ENCODE assay signal across 8 cellular contexts in the genomic region with DNA sequence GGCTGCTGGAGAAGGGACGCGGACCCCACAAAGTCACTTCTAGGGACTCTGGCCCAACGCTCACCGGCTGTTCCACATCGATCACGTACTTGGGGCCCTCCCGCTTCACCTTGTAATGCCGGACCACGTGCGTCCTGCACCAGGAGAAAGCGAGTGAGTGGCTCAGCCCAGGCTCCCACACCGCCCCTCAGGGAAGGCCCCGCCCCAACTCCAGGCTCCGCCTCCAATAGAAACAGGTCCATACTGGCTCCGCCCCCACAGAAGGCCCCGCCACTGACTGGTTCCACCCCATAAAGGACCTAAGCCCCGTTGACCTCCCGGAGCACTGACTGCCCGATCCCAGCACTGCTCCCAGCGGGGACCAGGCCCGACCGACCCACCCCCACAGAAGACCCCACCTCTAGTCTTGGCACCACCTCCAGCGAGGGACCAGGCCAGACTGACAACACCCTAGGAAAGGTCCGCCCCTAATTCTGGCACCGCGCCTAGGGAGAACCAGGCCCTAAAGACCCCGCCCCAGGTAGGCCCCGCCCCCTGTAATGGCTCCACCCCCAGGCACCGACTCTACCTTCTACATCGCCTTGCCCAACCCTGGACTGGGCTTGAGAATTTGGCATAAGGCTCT. TPM values are rescaled to one million over a fixed set of nuclear protein-coding genes. Genes with fewer than 3 reads are reported as not detected.
DNase-seq lines count a peak whose midpoint lies in the region; ATAC-seq lines count a peak whose summit lies in the region.

No MANE protein-coding gene starts in this region.

- H3K36me3 Mint-ChIP-seq in CD4-positive, CD25-positive, alpha-beta regulatory T cell: no peaks in the 10 kb centered on the region

- DNase-seq in CD4-positive, CD25-positive, alpha-beta regulatory T cell: peak; percentile 38 to 56 (median 55)
- DNase-seq in MG63: peak; percentile 24
- DNase-seq in activated CD4-positive, alpha-beta T cell treated with anti-CD3 and anti-CD28 coated beads, Interleukin-2, amount 50 U/mL, for 24 hours (ENCODE audit: low read depth in 1 of 2, low spot score in 1 of 2): peak; percentile 21 to 71
- DNase-seq in effector CD4-positive, alpha-beta T cell: peak; percentile 52
- DNase-seq in stimulated activated CD8-positive, alpha-beta memory T cell treated with anti-CD3 and anti-CD28 coated beads, Interleukin-7, amount 100 ng/mL, for 48 hours (ENCODE audit: extremely low read depth in 1 of 2, low read depth in 1 of 2): peak; percentile 56 to 87
- no peak for DNase-seq in NCI-H526 treated with DMSO at 0.1 percent for 48 hours (lab: John Stamatoyannopoulos, UW)

- H3K27ac ChIP-seq in CD4-positive, CD25-positive, alpha-beta regulatory T cell (ENCODE audit: insufficient read depth, low read length, poor library complexity, severe bottlenecking): no peak overlapping the region
- H3K27ac ChIP-seq in muscle layer of duodenum (ENCODE audit: low read length): no peak overlapping the region

- H3K4me3 ChIP-seq in CD4-positive, CD25-positive, alpha-beta regulatory T cell (ENCODE audit: low read depth, low read length): peak overlapping the region; percentile 53
- no peak overlapping the region for H3K4me3 ChIP-seq in MG63
- H3K4me3 ChIP-seq in muscle layer of duodenum (ENCODE audit: low read depth in 1 of 2, low read length in 2 of 2): peak overlapping the region; percentile 24 to 53

- H3K4me1 ChIP-seq in CD4-positive, CD25-positive, alpha-beta regulatory T cell (ENCODE audit: control insufficient read depth, insufficient read depth, low read length, poor library complexity, severe bottlenecking): peaks cover 22% of the 10 kb centered on the region
- peaks cover 3 to 20% of the 10 kb centered on the region in 2 donors for H3K4me1 ChIP-seq in muscle layer of duodenum (ENCODE audit: control insufficient read depth in 1 of 2, insufficient read depth in 2 of 2, low read length in 2 of 2)

- peak overlapping the region in 2 of 3 donors; percentile 69 for H3K27ac Mint-ChIP-seq in CD4-positive, CD25-positive, alpha-beta regulatory T cell

- no peak for ATAC-seq in CD4-positive, CD25-positive, alpha-beta regulatory T cell (ENCODE audit: low read depth in 2 of 2)
- ATAC-seq in HG03139 (IDR thresholded peaks at IDR 0.05; ENCODE audit: unreplicated experiment): no peak

- H3K9me3 ChIP-seq in CD4-positive, CD25-positive, alpha-beta regulatory T cell (ENCODE audit: control insufficient read depth in 2 of 2, low read length in 2 of 2): no peaks in the 10 kb centered on the region
- H3K9me3 ChIP-seq in MG63 (no peaks in the 10 kb centered on the region), muscle layer of duodenum (ENCODE audit: control insufficient read depth in 1 of 2, low read length in 2 of 2) (no peaks in the 10 kb centered on the region)

- H3K27me3 Mint-ChIP-seq in CD4-positive, CD25-positive, alpha-beta regulatory T cell: peaks cover 14% of the 10 kb centered on the region

- H3K9me3 Mint-ChIP-seq in CD4-positive, CD25-positive, alpha-beta regulatory T cell: peaks cover 0 to 3% (median 0%) of the 10 kb centered on the region in 7 donors

- peaks cover 0 to 29% (median 16%) of the 10 kb centered on the region in 4 donors for H3K4me1 Mint-ChIP-seq in CD4-positive, CD25-positive, alpha-beta regulatory T cell

- H3K36me3 ChIP-seq in CD4-positive, CD25-positive, alpha-beta regulatory T cell (ENCODE audit: control insufficient read depth, insufficient read depth, low read length): no peaks in the 10 kb centered on the region
- H3K36me3 ChIP-seq in MG63 (no peaks in the 10 kb centered on the region), muscle layer of duodenum (ENCODE audit: control insufficient read depth in 1 of 2, insufficient read depth in 2 of 2, low read length in 2 of 2) (no peaks in the 10 kb centered on the region)

- H3K4me3 Mint-ChIP-seq in CD4-positive, CD25-positive, alpha-beta regulatory T cell: peak overlapping the region; percentile 74 to 90 (median 88)

- H3K27me3 ChIP-seq in CD4-positive, CD25-positive, alpha-beta regulatory T cell (ENCODE audit: control insufficient read depth, insufficient read depth, low read length): no peaks in the 10 kb centered on the region
- no peaks in the 10 kb centered on the region; the same call in 1 of the 2 replicates for H3K27me3 ChIP-seq in MG63
- H3K27me3 ChIP-seq in muscle layer of duodenum (ENCODE audit: low read depth, low read length): no peaks in the 10 kb centered on the region

RNA-seq across cellular contexts. Expression of gene STAP2, which starts 11.3 kb away (rescaled TPM):
- total RNA-seq in CD4-positive, CD25-positive, alpha-beta regulatory T cell: 2.2 TPM
- polyA plus RNA-seq in CD4-positive, CD25-positive, alpha-beta regulatory T cell: 1 to 10 TPM; 1.6 to 3.0 (median 2.4) TPM
- not detected in 2 replicates for total RNA-seq in MG63 (2014; rRNA removed; shearing (Covaris generic); ENCODE audit: low replicate concordance)

RNA-seq across cellular contexts. Expression of gene MPND, which starts 16.0 kb away (rescaled TPM):
- total RNA-seq in CD4-positive, CD25-positive, alpha-beta regulatory T cell: 12.2 TPM
- polyA plus RNA-seq in CD4-positive, CD25-positive, alpha-beta regulatory T cell: 1 to 10 TPM; 4.9 to 7.2 (median 5.7) TPM
- total RNA-seq in MG63 (2014; rRNA removed; shearing (Covaris generic); ENCODE audit: low replicate concordance): 0.52 and 4.4 TPM in 2 replicates

RNA-seq across cellular contexts. Expression of gene FSD1, which starts 23.0 kb away (rescaled TPM):
- 1.0 TPM for total RNA-seq in CD4-positive, CD25-positive, alpha-beta regulatory T cell
- 1 to 10 TPM in 1 of 4 donors, under 1 TPM in 1, not detected in 2; 0.76 to 1.6 TPM for polyA plus RNA-seq in CD4-positive, CD25-positive, alpha-beta regulatory T cell
- not detected in 2 replicates for total RNA-seq in MG63 (2014; rRNA removed; shearing (Covaris generic); ENCODE audit: low replicate concordance)

RNA-seq across cellular contexts. Expression of gene TMIGD2, which starts 25.2 kb away (rescaled TPM):
- total RNA-seq in CD4-positive, CD25-positive, alpha-beta regulatory T cell: 4.8 TPM
- 10 to 100 TPM in 2 of 4 donors, 1 to 10 TPM in 2; 4.8 to 17.1 (median 11.1) TPM for polyA plus RNA-seq in CD4-positive, CD25-positive, alpha-beta regulatory T cell
- total RNA-seq in MG63 (2014; rRNA removed; shearing (Covaris generic); ENCODE audit: low replicate concordance): not detected in 2 replicates

RNA-seq across cellular contexts. Expression of gene SHD, which starts 48.3 kb away (rescaled TPM):
- not detected for total RNA-seq in CD4-positive, CD25-positive, alpha-beta regulatory T cell
- not detected for polyA plus RNA-seq in CD4-positive, CD25-positive, alpha-beta regulatory T cell
- total RNA-seq in MG63 (2014; rRNA removed; shearing (Covaris generic); ENCODE audit: low replicate concordance): not detected in 2 replicates
